Comparison of ENCODE assay signal across 21 cellular contexts in genomic region chr14:102264775-102265174, GRCh38. TPM values are rescaled to one million over a fixed set of nuclear protein-coding genes. Genes with fewer than 3 reads are reported as not detected.
A peak's percentile ranks its signal among the peaks of the same experiment; 100 is the strongest.
DNase-seq lines count a peak whose midpoint lies in the region; ATAC-seq, FAIRE-seq and TF ChIP-seq lines count a peak whose summit lies in the region.
"Had no signal": no experiment of that assay in that cellular context is flagged by ENCODE, and none has a peak within 500 bp of the region (broad histone marks: within the 10 kb centered on the region; RNA-seq: fewer than 3 reads in every experiment).

No MANE protein-coding gene starts in this region.

- in situ Hi-C loops in HepG2 (cut with HindIII; ENCODE audit: extremely low pct_ligation_motif_present, low pct_unique_long_range_greater_than_20kb) = no loop called here
- in situ Hi-C loops in G401 (cut with HindIII; ENCODE audit: low sequenced_read_pairs) = no loop called here

- H3K27ac ChIP-seq in fibroblast of lung (ENCODE audit: insufficient read depth, low read length) (no peak overlapping the region), HepG2 (ENCODE audit: extremely low read length, insufficient read depth, low read length) (peak overlapping the region; percentile 24), testis (peak overlapping the region; percentile 78 to 87)
- H3K27ac ChIP-seq: transverse colon had no signal

- H3K4me1 Mint-ChIP-seq in activated T-helper 17 cell treated with anti-CD3 and anti-CD28 coated beads, Interleukin-2, amount 50 U/mL, for 72 hours = no peaks in the 10 kb centered on the region
- H3K4me1 Mint-ChIP-seq: activated CD4-positive, alpha-beta T cell treated with anti-CD3 and anti-CD28 coated beads, Interleukin-2, amount 10 ng/mL, durations not matched to agents 24 days and 14 days had no signal

- DNase-seq in fibroblast of lung (ENCODE audit: low read depth in 2 of 2) = no peak
- no peak for DNase-seq in HepG2 (ENCODE audit: low spot score)
- DNase-seq in testis = peak; percentile 76
- no peak for DNase-seq in G401 (ENCODE audit: low spot score)
- DNase-seq in NCI-H2196 (lab: John Stamatoyannopoulos, UW; ENCODE audit: unreplicated experiment) = no peak
- DNase-seq: activated CD4-positive, alpha-beta T cell treated with anti-CD3 and anti-CD28 coated beads, Interleukin-2, amount 10 ng/mL, durations not matched to agents 24 days and 14 days; activated CD8-positive, alpha-beta memory T cell treated with anti-CD3 and anti-CD28 coated beads, Interleukin-2, amount 50 U/mL, for 48 hours; activated naive CD4-positive, alpha-beta T cell treated with Interleukin-2 at 50 U/mL for 16 hours; dermis blood vessel endothelial cell; DMS153; H7; islet precursor cell; Karpas-422; NCI-H1417 treated with DMSO at 0.1 percent for 48 hours; NCI-H2171 treated with DMSO at 0.1 percent for 48 hours; small intestine; transverse colon had no signal

- H3K36me3 ChIP-seq in fibroblast of lung (ENCODE audit: control insufficient read depth, insufficient read depth, low read length) (no peaks in the 10 kb centered on the region), HepG2 (replicated peaks in 1 of 2; ENCODE audit: control insufficient read depth in 1 of 2, insufficient read depth in 2 of 2, low read length in 2 of 2) (no peaks in the 10 kb centered on the region), testis (ENCODE audit: low read depth, missing control alignments) (no peaks in the 10 kb centered on the region)
- H3K36me3 ChIP-seq: ovary, transverse colon had no signal

- ATAC-seq in activated T-helper 17 cell treated with anti-CD3 and anti-CD28 coated beads, Interleukin-2, amount 50 U/mL, for 72 hours (replicated peaks) = peak; percentile 16
- no peak for ATAC-seq in HepG2
- ATAC-seq in GM21576 (IDR thresholded peaks at IDR 0.05; ENCODE audit: unreplicated experiment) = no peak

- H3K79me2 ChIP-seq in fibroblast of lung (ENCODE audit: control insufficient read depth, insufficient read depth, low read length) = no peaks in the 10 kb centered on the region
- no peaks in the 10 kb centered on the region for H3K79me2 ChIP-seq in HepG2 (ENCODE audit: insufficient read depth, low read length)

- H3K27me3 Mint-ChIP-seq in activated T-helper 17 cell treated with anti-CD3 and anti-CD28 coated beads, Interleukin-2, amount 50 U/mL, for 72 hours = no peaks in the 10 kb centered on the region

- no peaks in the 10 kb centered on the region for H3K27me3 ChIP-seq in fibroblast of lung (ENCODE audit: control insufficient read depth, insufficient read depth, low read length)
- H3K27me3 ChIP-seq in HepG2 (ENCODE audit: control insufficient read depth in 1 of 2, insufficient read depth in 2 of 2, low read length in 2 of 2) = no peaks in the 10 kb centered on the region
- H3K27me3 ChIP-seq in testis = no peaks in the 10 kb centered on the region
- H3K27me3 ChIP-seq: ovary, transverse colon had no signal

- no peak overlapping the region for H3K27ac Mint-ChIP-seq in activated T-helper 17 cell treated with anti-CD3 and anti-CD28 coated beads, Interleukin-2, amount 50 U/mL, for 72 hours
- H3K27ac Mint-ChIP-seq: activated CD4-positive, alpha-beta T cell treated with anti-CD3 and anti-CD28 coated beads, Interleukin-2, amount 10 ng/mL, durations not matched to agents 24 days and 14 days had no signal

- CTCF ChIA-PET in HepG2 (lab: Yijun Ruan, JAX; ENCODE audit: low intra/inter-chr PET ratio, low total read pairs) = no interaction called here

- H4K20me1 ChIP-seq in fibroblast of lung (ENCODE audit: control insufficient read depth, extremely low read depth, insufficient read depth, low read length) (no peaks in the 10 kb centered on the region), HepG2 (ENCODE audit: insufficient read depth, low read length) (no peaks in the 10 kb centered on the region)

- H3K4me3 Mint-ChIP-seq in activated T-helper 17 cell treated with anti-CD3 and anti-CD28 coated beads, Interleukin-2, amount 50 U/mL, for 72 hours = no peak overlapping the region
- H3K4me3 Mint-ChIP-seq: activated CD4-positive, alpha-beta T cell treated with anti-CD3 and anti-CD28 coated beads, Interleukin-2, amount 10 ng/mL, durations not matched to agents 24 days and 14 days had no signal

- H3K4me2 ChIP-seq in fibroblast of lung (ENCODE audit: extremely low read depth, insufficient read depth, low read length) (no peak overlapping the region), HepG2 (ENCODE audit: low read depth, low read length) (no peak overlapping the region)

- TF ChIP-seq EP300 in HepG2 (IDR thresholded peaks at IDR 0.05; ENCODE audit: low read depth in 2 of 2, low read length in 2 of 2) (no peak), HepG2 (CRISPR knock-in tag; IDR thresholded peaks at IDR 0.05; ENCODE audit: borderline replicate concordance) (no peak)

- no peak for TF ChIP-seq POLR2A in HepG2 (IDR thresholded peaks at IDR 0.05; ENCODE audit: insufficient read depth in 1 of 2, low read depth in 2 of 2, low read length in 2 of 2)
- no peak for TF ChIP-seq POLR2A in testis (IDR thresholded peaks at IDR 0.05)

- WGBS in HepG2 (ENCODE audit: low lambda C conversion rate) = 92% methylated on average over 4 of the region's 4 CpGs
- WGBS in testis, 2 donors = 37 to 51% methylated on average over 4 of the region's 4 CpGs

- no peaks in the 10 kb centered on the region for H3K9me3 ChIP-seq in fibroblast of lung (ENCODE audit: control insufficient read depth, insufficient read depth, low read depth, low read length)
- H3K9me3 ChIP-seq in HepG2 (ENCODE audit: low read length) = no peaks in the 10 kb centered on the region
- no peaks in the 10 kb centered on the region for H3K9me3 ChIP-seq in testis
- H3K9me3 ChIP-seq: ovary, transverse colon had no signal

- intact Hi-C loops in HepG2 (cut with micrococcal nuclease; ENCODE audit: unreplicated experiment) = no loop called here
- intact Hi-C loops in testis (cut with DNase I; ENCODE audit: low total_unique reads) = no loop called here

- no peaks in the 10 kb centered on the region for H3K9me3 Mint-ChIP-seq in activated T-helper 17 cell treated with anti-CD3 and anti-CD28 coated beads, Interleukin-2, amount 50 U/mL, for 72 hours
- H3K9me3 Mint-ChIP-seq: activated CD4-positive, alpha-beta T cell treated with anti-CD3 and anti-CD28 coated beads, Interleukin-2, amount 10 ng/mL, durations not matched to agents 24 days and 14 days had no signal

- H3K36me3 Mint-ChIP-seq in activated T-helper 17 cell treated with anti-CD3 and anti-CD28 coated beads, Interleukin-2, amount 50 U/mL, for 72 hours (ENCODE audit: low read depth) = no peaks in the 10 kb centered on the region

- POLR2A ChIA-PET in HepG2 (lab: Yijun Ruan, JAX) = interaction anchor here (0.9 kb wide), 1 partner anchor 299 kb away, joined by 3 read pairs; no protein-coding TSS in a partner anchor

- TF ChIP-seq CTCF in fibroblast of lung (conservative IDR thresholded peaks at IDR 0.05 in 1 of 2, IDR thresholded peaks at IDR 0.05 in 1 of 2; ENCODE audit: low read depth in 1 of 2, low read length in 2 of 2) (no peak), HepG2 (CRISPR knock-in tag; IDR thresholded peaks at IDR 0.05) (no peak), testis (IDR thresholded peaks at IDR 0.05) (no peak)

- H3K4me1 ChIP-seq in fibroblast of lung (ENCODE audit: control insufficient read depth, extremely low read depth, insufficient read depth, low read length) (peaks cover 2% of the 10 kb centered on the region), HepG2 (ENCODE audit: insufficient read depth, low read length) (peaks cover 23% of the 10 kb centered on the region), testis (peaks cover 29% of the 10 kb centered on the region)
- H3K4me1 ChIP-seq: transverse colon had no signal

- H3K9ac ChIP-seq in fibroblast of lung (ENCODE audit: insufficient read depth, low read length) = no peak overlapping the region
- no peak overlapping the region for H3K9ac ChIP-seq in HepG2 (ENCODE audit: insufficient read depth, low read depth, low read length)

- no TSS peak for BruUV-seq in HepG2 (replicated peaks; lab: Mats Ljungman, UMichigan)

- H2AFZ ChIP-seq in fibroblast of lung (ENCODE audit: low read length) (peak overlapping the region; percentile 67), HepG2 (ENCODE audit: low read length) (no peak overlapping the region)

- no peak for TF ChIP-seq RAD21 in HepG2 (CRISPR knock-in tag; IDR thresholded peaks at IDR 0.05)

- FAIRE-seq in HepG2 (lab: Jason Lieb, UNC) = no peak
- FAIRE-seq: RCC 7860, small intestine had no signal

- no peak overlapping the region for H3K4me3 ChIP-seq in fibroblast of lung (replicated peaks in 1 of 4; ENCODE audit: control extremely low read depth in 1 of 4, insufficient read depth in 1 of 4, low read depth in 3 of 4, low read length in 4 of 4)
- no peak overlapping the region for H3K4me3 ChIP-seq in HepG2 (replicated peaks in 1 of 3; ENCODE audit: insufficient read depth in 1 of 3, low read depth in 2 of 3, low read length in 3 of 3)
- H3K4me3 ChIP-seq in testis = no peak overlapping the region
- H3K4me3 ChIP-seq: ovary, transverse colon had no signal

RNA-seq across cellular contexts. Expression of gene MOK, which starts 40.2 kb away (rescaled TPM):
- 1 to 10 TPM; 2.3 to 5.5 TPM for total RNA-seq in activated T-helper 17 cell treated with anti-CD3 and anti-CD28 coated beads, Interleukin-2, amount 50 U/mL, for 72 hours
- 3.6 and 4.3 TPM in 2 replicates for total RNA-seq in fibroblast of lung
- 4.7 and 5.9 TPM in 2 replicates for polyA plus RNA-seq in fibroblast of lung
- 4.5 TPM in 2 replicates for polyA plus RNA-seq in fibroblast of lung (2012)
- polyA minus RNA-seq in fibroblast of lung (ENCODE audit: low replicate concordance) = 4.9 and 11.3 TPM in 2 replicates
- total RNA-seq in HepG2 (2016; rRNA removed; fragmentation: Illumina TruSeq; extraction: Trizol) = 11.8 and 15.3 TPM in 2 replicates
- 7.0 and 12.1 TPM in 2 replicates for total RNA-seq in HepG2 (2016; cell fraction: cytosol; rRNA removed; fragmentation: Illumina TruSeq; extraction: Trizol; ENCODE audit: low read depth)
- total RNA-seq in HepG2 (2016; cell fraction: insoluble cytoplasmic fraction; rRNA removed; fragmentation: Illumina TruSeq; extraction: Trizol) = 10.5 and 15.8 TPM in 2 replicates
- total RNA-seq in HepG2 (2016; cell fraction: membrane; rRNA removed; fragmentation: Illumina TruSeq; extraction: Trizol) = 15.2 and 16.8 TPM in 2 replicates
- total RNA-seq in HepG2 (2016; cell fraction: nucleus; rRNA removed; fragmentation: Illumina TruSeq; extraction: Trizol) = 26.0 and 26.9 TPM in 2 replicates
- 16.9 and 17.6 TPM in 2 replicates for polyA plus RNA-seq in HepG2 (2011; rRNA removed)
- polyA plus RNA-seq in HepG2 (2011; cell fraction: cytosol; rRNA removed) = 10.7 and 15.6 TPM in 2 replicates
- 56.1 and 57.8 TPM in 2 replicates for polyA plus RNA-seq in HepG2 (2011; cell fraction: nucleus; rRNA removed)
- 7.0 and 8.7 TPM in 2 replicates for polyA plus RNA-seq in HepG2 (2012)
- 13.9 and 14.7 TPM in 2 replicates for polyA plus RNA-seq in HepG2 (2016; cell fraction: cytosol; fragmentation: Illumina TruSeq; extraction: Trizol; ENCODE audit: low read depth)
- 15.1 and 15.7 TPM in 2 replicates for polyA plus RNA-seq in HepG2 (2016; cell fraction: insoluble cytoplasmic fraction; fragmentation: Illumina TruSeq; extraction: Trizol; ENCODE audit: low read depth)
- polyA plus RNA-seq in HepG2 (2016; cell fraction: membrane; fragmentation: Illumina TruSeq; extraction: Trizol; ENCODE audit: low read depth) = 19.4 and 21.3 TPM in 2 replicates
- polyA plus RNA-seq in HepG2 (2016; cell fraction: nucleus; fragmentation: Illumina TruSeq; extraction: Trizol; ENCODE audit: insufficient read depth, low read depth) = 51.9 and 52.5 TPM in 2 replicates
- 4.3 and 8.7 TPM in 2 replicates for polyA minus RNA-seq in HepG2 (2011; rRNA and poly(A)+ RNA removed; ENCODE audit: low replicate concordance)
- polyA minus RNA-seq in HepG2 (2011; cell fraction: cytosol; rRNA and poly(A)+ RNA removed) = 5.2 and 5.4 TPM in 2 replicates
- 29.5 and 42.1 TPM in 2 replicates for polyA minus RNA-seq in HepG2 (2011; cell fraction: nucleus; rRNA and poly(A)+ RNA removed)
- total RNA-seq in testis = 100 to 1,000 TPM; 157 to 188 TPM
- polyA plus RNA-seq in testis (ENCODE audit: insufficient read depth, low read depth, low replicate concordance) = 171 TPM
- total RNA-seq in G401 (2014; rRNA removed; shearing (Covaris generic)) = 11.3 and 20.6 TPM in 2 replicates

RNA-seq across cellular contexts. Expression of gene ZNF839, which starts 54.8 kb away (rescaled TPM):
- total RNA-seq in activated T-helper 17 cell treated with anti-CD3 and anti-CD28 coated beads, Interleukin-2, amount 50 U/mL, for 72 hours = 10 to 100 TPM in 1 of 2 donors, 1 to 10 TPM in 1; 8.2 to 11.2 TPM
- total RNA-seq in fibroblast of lung (8.2 and 8.8 TPM in 2 replicates), HepG2 (2016; rRNA removed; fragmentation: Illumina TruSeq; extraction: Trizol) (8.2 and 12.8 TPM in 2 replicates), testis (10 to 100 TPM; 41.4 to 55.4 TPM)
- polyA plus RNA-seq in fibroblast of lung (5.7 and 6.6 TPM in 2 replicates), HepG2 (2011; rRNA removed) (9.3 and 11.1 TPM in 2 replicates), testis (ENCODE audit: insufficient read depth, low read depth, low replicate concordance) (59.0 TPM)
- 3.9 and 4.5 TPM in 2 replicates for polyA plus RNA-seq in fibroblast of lung (2012)
- polyA minus RNA-seq in fibroblast of lung (ENCODE audit: low replicate concordance) = 5.1 and 10.2 TPM in 2 replicates
- total RNA-seq in HepG2 (2016; cell fraction: cytosol; rRNA removed; fragmentation: Illumina TruSeq; extraction: Trizol; ENCODE audit: low read depth) = 9.1 and 10.6 TPM in 2 replicates
- 8.4 and 10.7 TPM in 2 replicates for total RNA-seq in HepG2 (2016; cell fraction: insoluble cytoplasmic fraction; rRNA removed; fragmentation: Illumina TruSeq; extraction: Trizol)
- 9.6 and 11.1 TPM in 2 replicates for total RNA-seq in HepG2 (2016; cell fraction: membrane; rRNA removed; fragmentation: Illumina TruSeq; extraction: Trizol)
- total RNA-seq in HepG2 (2016; cell fraction: nucleus; rRNA removed; fragmentation: Illumina TruSeq; extraction: Trizol) = 11.5 and 11.8 TPM in 2 replicates
- 5.1 and 6.1 TPM in 2 replicates for polyA plus RNA-seq in HepG2 (2011; cell fraction: cytosol; rRNA removed)
- polyA plus RNA-seq in HepG2 (2011; cell fraction: nucleus; rRNA removed) = 26.5 and 27.5 TPM in 2 replicates
- polyA plus RNA-seq in HepG2 (2012) = 4.2 and 5.2 TPM in 2 replicates
- polyA plus RNA-seq in HepG2 (2016; cell fraction: cytosol; fragmentation: Illumina TruSeq; extraction: Trizol; ENCODE audit: low read depth) = 1.3 and 1.6 TPM in 2 replicates
- 5.7 and 6.5 TPM in 2 replicates for polyA plus RNA-seq in HepG2 (2016; cell fraction: insoluble cytoplasmic fraction; fragmentation: Illumina TruSeq; extraction: Trizol; ENCODE audit: low read depth)
- 3.0 and 4.1 TPM in 2 replicates for polyA plus RNA-seq in HepG2 (2016; cell fraction: membrane; fragmentation: Illumina TruSeq; extraction: Trizol; ENCODE audit: low read depth)
- 33.2 and 35.7 TPM in 2 replicates for polyA plus RNA-seq in HepG2 (2016; cell fraction: nucleus; fragmentation: Illumina TruSeq; extraction: Trizol; ENCODE audit: insufficient read depth, low read depth)
- polyA minus RNA-seq in HepG2 (2011; rRNA and poly(A)+ RNA removed; ENCODE audit: low replicate concordance) = 7.4 and 14.9 TPM in 2 replicates
- 4.6 and 4.8 TPM in 2 replicates for polyA minus RNA-seq in HepG2 (2011; cell fraction: cytosol; rRNA and poly(A)+ RNA removed)
- 11.6 and 11.8 TPM in 2 replicates for polyA minus RNA-seq in HepG2 (2011; cell fraction: nucleus; rRNA and poly(A)+ RNA removed)
- total RNA-seq in G401 (2014; rRNA removed; shearing (Covaris generic)) = 13.2 and 16.4 TPM in 2 replicates
